ENCODE assay signal across 18 cellular contexts in genomic region chr17:55620023-55620422, GRCh38.
A peak's percentile ranks its signal among the peaks of the same experiment; 100 is the strongest.
DNase-seq lines count a peak whose midpoint lies in the region; ATAC-seq and TF ChIP-seq lines count a peak whose summit lies in the region.
"Had no signal": no experiment of that assay in that cellular context is flagged by ENCODE, and none has a peak within 500 bp of the region (broad histone marks: within the 10 kb centered on the region; RNA-seq: fewer than 3 reads in every experiment).

No MANE protein-coding gene starts in this region.

- TF ChIP-seq CTCF in right atrium auricular region (IDR thresholded peaks at IDR 0.05) (no peak), endothelial cell (IDR thresholded peaks at IDR 0.05; ENCODE audit: unreplicated experiment) (no peak), type B pancreatic cell (conservative IDR thresholded peaks at IDR 0.05) (no peak)

- H3K36me3 Mint-ChIP-seq in endothelial cell (ENCODE audit: low read depth, unreplicated experiment) (no peaks in the 10 kb centered on the region), type B pancreatic cell (no peaks in the 10 kb centered on the region)
- H3K36me3 Mint-ChIP-seq: CD4-positive, CD25-positive, alpha-beta regulatory T cell; CD8-positive, alpha-beta T cell had no signal

- H3K4me1 Mint-ChIP-seq in endothelial cell (ENCODE audit: unreplicated experiment) (peaks cover 68% of the 10 kb centered on the region), type B pancreatic cell (ENCODE audit: unreplicated experiment) (no peaks in the 10 kb centered on the region)
- H3K4me1 Mint-ChIP-seq: B cell had no signal

- H3K9me3 ChIP-seq in right cardiac atrium (ENCODE audit: control insufficient read depth, low read length): no peaks in the 10 kb centered on the region
- no peaks in the 10 kb centered on the region for H3K9me3 ChIP-seq in right atrium auricular region
- no peaks in the 10 kb centered on the region for H3K9me3 ChIP-seq in mesodermal cell (ENCODE audit: control insufficient read depth, low read length)
- H3K9me3 ChIP-seq: Caco-2, HAP-1 had no signal

- H3K27me3 Mint-ChIP-seq in endothelial cell (ENCODE audit: unreplicated experiment) (peaks cover 13% of the 10 kb centered on the region), type B pancreatic cell (peaks cover 4% of the 10 kb centered on the region)

- H3K27me3 ChIP-seq in right cardiac atrium (ENCODE audit: control insufficient read depth, insufficient read depth) (no peaks in the 10 kb centered on the region), right atrium auricular region (no peaks in the 10 kb centered on the region)
- H3K27me3 ChIP-seq: BLaER1 had no signal

- H3K27ac ChIP-seq in right cardiac atrium (ENCODE audit: low read length) (no peak overlapping the region), right atrium auricular region (no peak overlapping the region), mesodermal cell (ENCODE audit: low read depth, low read length, severe bottlenecking) (peak overlapping the region; percentile 80)
- H3K27ac ChIP-seq: 22Rv1, BLaER1, GM23248 had no signal

- peak overlapping the region; percentile 92 for H3K27ac Mint-ChIP-seq in endothelial cell (ENCODE audit: unreplicated experiment)
- no peak overlapping the region for H3K27ac Mint-ChIP-seq in type B pancreatic cell
- H3K27ac Mint-ChIP-seq: B cell; CD4-positive, CD25-positive, alpha-beta regulatory T cell; CD8-positive, alpha-beta T cell; HFFc6 had no signal

- no peak overlapping the region for H3K4me3 ChIP-seq in right cardiac atrium (ENCODE audit: low read length)
- H3K4me3 ChIP-seq in right atrium auricular region: no peak overlapping the region
- H3K4me3 ChIP-seq in mesodermal cell (ENCODE audit: extremely low read depth, insufficient read depth, low read length, poor library complexity, severe bottlenecking): no peak overlapping the region
- H3K4me3 ChIP-seq: BLaER1, GM23248, HAP-1 had no signal

- H3K4me1 ChIP-seq in right cardiac atrium (ENCODE audit: control insufficient read depth, insufficient read depth, low read length) (no peaks in the 10 kb centered on the region), right atrium auricular region (no peaks in the 10 kb centered on the region), mesodermal cell (ENCODE audit: control insufficient read depth, insufficient read depth, low read length, poor library complexity, severe bottlenecking) (peaks cover 26% of the 10 kb centered on the region)
- H3K4me1 ChIP-seq: Caco-2, HAP-1 had no signal

- H3K9me3 Mint-ChIP-seq in endothelial cell (ENCODE audit: unreplicated experiment) (no peaks in the 10 kb centered on the region), type B pancreatic cell (no peaks in the 10 kb centered on the region)
- H3K9me3 Mint-ChIP-seq: CD8-positive, alpha-beta T cell; HFFc6 had no signal

- WGBS in right cardiac atrium: 59% methylated on average over 3 of the region's 3 CpGs
- WGBS in mesodermal cell (ENCODE audit: insufficient coverage in 2 of 2), 2 experiments: 60 to 100% methylated on average over 1 to 2 of the region's 3 CpGs

- H3K36me3 ChIP-seq in right atrium auricular region (no peaks in the 10 kb centered on the region), mesodermal cell (ENCODE audit: control insufficient read depth, insufficient read depth, low read length) (no peaks in the 10 kb centered on the region)
- H3K36me3 ChIP-seq: BLaER1, HAP-1 had no signal

- ATAC-seq in right cardiac atrium: peak; percentile 54 to 75
- ATAC-seq: CD8-positive, alpha-beta T cell had no signal

- H3K4me3 Mint-ChIP-seq in endothelial cell (ENCODE audit: unreplicated experiment): no peak overlapping the region
- no peak overlapping the region for H3K4me3 Mint-ChIP-seq in type B pancreatic cell
- H3K4me3 Mint-ChIP-seq: B cell; CD4-positive, CD25-positive, alpha-beta regulatory T cell; CD8-positive, alpha-beta T cell; HFFc6 had no signal

- DNase-seq in right cardiac atrium (no peak), right atrium auricular region (ENCODE audit: low spot score) (no peak), endothelial cell (ENCODE audit: low spot score) (no peak), inferior parietal cortex (ENCODE audit: extremely low spot score) (no peak), type B pancreatic cell (ENCODE audit: extremely low spot score, unreplicated experiment) (no peak)
- DNase-seq in stimulated activated CD4-positive, alpha-beta T cell treated with anti-CD3 and anti-CD28 coated beads, Interleukin-15, amount 100 ng/mL, for 24 hours: no peak
- DNase-seq: Caco-2; CD4-positive, CD25-positive, alpha-beta regulatory T cell; CD8-positive, alpha-beta T cell; DMS153; DND-41; GM23248; HFFc6 had no signal

- intact Hi-C loops in right cardiac atrium (cut with DNase I): no loop called here
